ENCODE assay signal across 23 cellular contexts in the genomic region with DNA sequence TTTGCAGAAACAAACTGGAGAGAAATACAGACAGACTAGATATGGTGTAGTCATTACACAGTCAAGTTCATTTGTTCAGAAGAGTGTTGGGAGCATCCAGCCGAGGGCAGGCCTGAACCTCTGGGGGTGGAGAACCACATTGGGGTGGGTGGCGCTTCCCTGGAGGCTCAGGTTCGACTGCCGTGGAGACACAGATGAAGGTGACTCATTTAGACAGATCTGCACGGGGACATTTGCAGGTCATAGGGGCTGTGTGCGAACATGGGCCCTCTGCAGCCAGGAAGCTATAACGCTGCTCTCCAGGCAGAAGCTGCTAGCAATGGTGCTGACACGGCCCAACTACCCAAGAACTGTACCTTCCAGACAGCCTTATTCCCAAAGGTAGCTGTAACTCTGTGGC.
DNase-seq lines count a peak whose midpoint lies in the region; ATAC-seq, FAIRE-seq and TF ChIP-seq lines count a peak whose summit lies in the region.
"Had no signal": no experiment of that assay in that cellular context is flagged by ENCODE, and none has a peak within 500 bp of the region (broad histone marks: within the 10 kb centered on the region; RNA-seq: fewer than 3 reads in every experiment).

No MANE protein-coding gene starts in this region.

- H3K9me3 ChIP-seq in OCI-LY7 (ENCODE audit: low read length): no peaks in the 10 kb centered on the region
- no peaks in the 10 kb centered on the region for H3K9me3 ChIP-seq in neural progenitor cell (ENCODE audit: low read depth)
- no peaks in the 10 kb centered on the region for H3K9me3 ChIP-seq in stomach
- H3K9me3 ChIP-seq in right cardiac atrium (ENCODE audit: control insufficient read depth, low read length): no peaks in the 10 kb centered on the region
- H3K9me3 ChIP-seq: BE2C had no signal

- WGBS in stomach, 5 donors: 79 to 84% (median 82%) methylated on average over 8 of the region's 8 CpGs
- WGBS in right cardiac atrium: 88% methylated on average over 8 of the region's 8 CpGs

- H3K4me1 Mint-ChIP-seq in neural progenitor cell: peaks cover 24% of the 10 kb centered on the region
- H3K4me1 Mint-ChIP-seq: CD4-positive, CD25-positive, alpha-beta regulatory T cell; CD8-positive, alpha-beta memory T cell; GM23338 had no signal

- peak overlapping the region; percentile 10 for H3K27ac Mint-ChIP-seq in neural progenitor cell
- H3K27ac Mint-ChIP-seq: CD4-positive, CD25-positive, alpha-beta regulatory T cell; CD8-positive, alpha-beta memory T cell; GM23338 had no signal

- H3K9ac ChIP-seq in neural progenitor cell: no peak overlapping the region

- POLR2A ChIA-PET in OCI-LY7 (lab: Charles Lee): interaction anchor here (1.2 to 4.2 kb wide), 3 partner anchors 12 to 18 kb away, joined by 3 to 38 read pairs (median 8); no protein-coding TSS in a partner anchor

- no peak overlapping the region for H3K4me3 ChIP-seq in OCI-LY7 (ENCODE audit: low read depth, low read length, poor library complexity, severe bottlenecking)
- no peak overlapping the region for H3K4me3 ChIP-seq in neural progenitor cell
- H3K4me3 ChIP-seq in stomach: no peak overlapping the region
- no peak overlapping the region for H3K4me3 ChIP-seq in right cardiac atrium (ENCODE audit: low read length)
- H3K4me3 ChIP-seq: GM12878, GM23338 had no signal

- H4K20me1 ChIP-seq in OCI-LY7 (ENCODE audit: insufficient read depth, low read length) (no peaks in the 10 kb centered on the region), neural progenitor cell (ENCODE audit: low read depth) (no peaks in the 10 kb centered on the region)

- H3K79me2 ChIP-seq in OCI-LY7 (ENCODE audit: insufficient read depth, low read depth, low read length): no peaks in the 10 kb centered on the region
- no peaks in the 10 kb centered on the region for H3K79me2 ChIP-seq in neural progenitor cell (ENCODE audit: low read depth)

- H3K9me3 Mint-ChIP-seq in neural progenitor cell: peaks cover 5% of the 10 kb centered on the region
- H3K9me3 Mint-ChIP-seq: CD4-positive, CD25-positive, alpha-beta regulatory T cell; CD8-positive, alpha-beta memory T cell; GM23338 had no signal

- H3K27ac ChIP-seq in OCI-LY7 (ENCODE audit: low read depth, low read length, poor library complexity, severe bottlenecking) (no peak overlapping the region), neural progenitor cell (no peak overlapping the region), stomach (no peak overlapping the region), right cardiac atrium (ENCODE audit: low read length) (no peak overlapping the region)

- DNase-seq in GM12892 (ENCODE audit: insufficient read length) (no peak), OCI-LY7 (ENCODE audit: low spot score) (no peak), neural progenitor cell (ENCODE audit: low spot score) (no peak), stomach (peak; percentile 8), right cardiac atrium (no peak)
- no peak for DNase-seq in activated effector memory CD4-positive, alpha-beta T cell treated with anti-CD3 and anti-CD28 coated beads, Interleukin-2, amount 50 U/mL, for 16 hours
- no peak for DNase-seq in activated naive CD4-positive, alpha-beta T cell (lab: John Stamatoyannopoulos, UW)
- DNase-seq: ACHN; BE2C; C1 segment of cervical spinal cord; CD4-positive, CD25-positive, alpha-beta regulatory T cell; CD8-positive, alpha-beta memory T cell; COR-L47; DMS 273 treated with DMSO at 0.1 percent for 48 hours; DMS53; DND-41; EL; HCEC 1CT had no signal

- FAIRE-seq in GM12892 (lab: Jason Lieb, UNC): peak; percentile 61
- FAIRE-seq: A204.1, GM12878, GM18507, H54 had no signal

- TF ChIP-seq CTCF in OCI-LY7 (conservative IDR thresholded peaks at IDR 0.05; ENCODE audit: low read length) (no peak), neural progenitor cell (IDR thresholded peaks at IDR 0.05) (no peak), stomach (IDR thresholded peaks at IDR 0.05) (no peak)

- no peaks in the 10 kb centered on the region for H3K9me2 ChIP-seq in OCI-LY7 (ENCODE audit: insufficient read depth, low read length)

- ATAC-seq in right cardiac atrium: no peak
- ATAC-seq: GM12878, GM23338 had no signal

- no TSS peak for BruUV-seq in OCI-LY7 (replicated peaks; lab: Mats Ljungman, UMichigan)

- H3K27me3 Mint-ChIP-seq in neural progenitor cell (ENCODE audit: insufficient read depth, low read depth): peaks cover 5% of the 10 kb centered on the region

- H3K4me1 ChIP-seq in OCI-LY7 (ENCODE audit: insufficient read depth, low read length, poor library complexity, severe bottlenecking) (peaks cover 80% of the 10 kb centered on the region), neural progenitor cell (no peaks in the 10 kb centered on the region), stomach (no peaks in the 10 kb centered on the region), right cardiac atrium (ENCODE audit: control insufficient read depth, insufficient read depth, low read length) (no peaks in the 10 kb centered on the region)

- H3K4me3 Mint-ChIP-seq in neural progenitor cell: no peak overlapping the region
- H3K4me3 Mint-ChIP-seq: CD4-positive, CD25-positive, alpha-beta regulatory T cell; CD8-positive, alpha-beta memory T cell; GM23338 had no signal

- no peak for TF ChIP-seq POLR2A in GM12892 (IDR thresholded peaks at IDR 0.05; ENCODE audit: low read depth, low read length)
- TF ChIP-seq POLR2A in stomach (IDR thresholded peaks at IDR 0.05): no peak

- CTCF ChIA-PET in OCI-LY7 (lab: Charles Lee; ENCODE audit: unreplicated experiment): interaction anchor here (2.1 kb wide), 1 partner anchor 13 kb away, joined by 6 read pairs; no protein-coding TSS in a partner anchor

- no peaks in the 10 kb centered on the region for H3K36me3 Mint-ChIP-seq in neural progenitor cell
- H3K36me3 Mint-ChIP-seq: CD4-positive, CD25-positive, alpha-beta regulatory T cell had no signal

- intact Hi-C loops in OCI-LY7 (cut with micrococcal nuclease; ENCODE audit: unreplicated experiment) (no loop called here), stomach (cut with DNase I; ENCODE audit: low total_unique reads) (no loop called here), right cardiac atrium (cut with DNase I) (no loop called here)

- H2AFZ ChIP-seq in OCI-LY7 (ENCODE audit: low read length) (peak overlapping the region; percentile 70; the same call in 1 of the 2 replicates), neural progenitor cell (replicated peaks) (no peak overlapping the region)
- H2AFZ ChIP-seq: GM23338 had no signal

- no peaks in the 10 kb centered on the region for H3K27me3 ChIP-seq in neural progenitor cell
- H3K27me3 ChIP-seq in stomach: no peaks in the 10 kb centered on the region
- no peaks in the 10 kb centered on the region for H3K27me3 ChIP-seq in right cardiac atrium (ENCODE audit: control insufficient read depth, insufficient read depth)
- H3K27me3 ChIP-seq: BE2C had no signal

- TF ChIP-seq EP300 in stomach (IDR thresholded peaks at IDR 0.05): no peak

- H3K4me2 ChIP-seq in OCI-LY7 (ENCODE audit: low read length) (0 out of 2 replicates have a peak overlapping the region, but pooled peaks have one; percentile 7), neural progenitor cell (no peak overlapping the region)
- H3K4me2 ChIP-seq: GM23338 had no signal

- H3F3A ChIP-seq in neural progenitor cell (ENCODE audit: low read depth): no peaks in the 10 kb centered on the region

- H3K36me3 ChIP-seq in OCI-LY7 (ENCODE audit: insufficient read depth, low read length) (no peaks in the 10 kb centered on the region), neural progenitor cell (no peaks in the 10 kb centered on the region), stomach (no peaks in the 10 kb centered on the region)
- H3K36me3 ChIP-seq: BE2C had no signal
